In the genomic region with DNA sequence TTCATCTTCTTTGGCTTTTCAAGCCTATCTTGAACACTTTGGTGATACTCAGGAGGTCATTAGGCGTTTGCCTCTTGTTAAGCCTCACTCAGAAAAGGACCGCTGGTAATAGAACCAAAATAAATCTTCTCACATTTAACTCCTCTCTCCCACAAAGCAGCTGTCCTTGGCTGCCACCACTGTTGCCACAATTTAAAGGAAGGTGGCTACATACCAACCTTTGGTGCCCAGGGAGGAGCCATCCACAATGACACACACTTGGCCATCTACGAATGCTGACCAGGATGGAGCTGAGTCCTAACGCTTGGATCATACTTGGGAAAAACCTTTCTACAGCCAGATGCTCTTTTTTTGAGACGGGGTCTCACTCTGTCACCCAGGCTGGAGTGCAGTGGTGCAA, we compare ENCODE assay signal across 17 cellular contexts.
"Had no signal": no experiment of that assay in that cellular context is flagged by ENCODE, and none has a peak within 500 bp of the region (broad histone marks: within the 10 kb centered on the region; RNA-seq: fewer than 3 reads in every experiment).

No MANE protein-coding gene starts in this region.

- H3K4me3 ChIP-seq: coronary artery, dorsolateral prefrontal cortex, esophagus muscularis mucosa, heart right ventricle, left lung, lower lobe of right lung, mucosa of descending colon had no signal

- H3K27me3 ChIP-seq: esophagus muscularis mucosa, foreskin keratinocyte, left lung had no signal

- H3K27ac ChIP-seq: coronary artery, dorsolateral prefrontal cortex, esophagus muscularis mucosa, foreskin keratinocyte, heart right ventricle, left lung, lower lobe of right lung had no signal

- H3K4me1 ChIP-seq: esophagus muscularis mucosa, foreskin keratinocyte, left lung, lower lobe of right lung had no signal

- ATAC-seq: foreskin keratinocyte, heart right ventricle, left cardiac atrium, left lung, left ventricle myocardium superior, lower lobe of right lung, mucosa of descending colon had no signal

- DNase-seq: dermis blood vessel endothelial cell; dorsolateral prefrontal cortex; effector CD4-positive, alpha-beta T cell; effector memory CD4-positive, alpha-beta T cell; foreskin keratinocyte; glutamatergic neuron; head of caudate nucleus; heart right ventricle; hippocampal formation; left cardiac atrium; left lung; left ventricle myocardium superior; lower lobe of right lung; mesenchymal stem cell; mucosa of descending colon had no signal

- H3K9me3 ChIP-seq: esophagus muscularis mucosa, heart right ventricle, left lung, lower lobe of right lung, mucosa of descending colon had no signal

- H3K36me3 ChIP-seq: esophagus muscularis mucosa, heart right ventricle, left lung, lower lobe of right lung had no signal
